Comparison of ENCODE assay signal across 8 cellular contexts in the genomic region with DNA sequence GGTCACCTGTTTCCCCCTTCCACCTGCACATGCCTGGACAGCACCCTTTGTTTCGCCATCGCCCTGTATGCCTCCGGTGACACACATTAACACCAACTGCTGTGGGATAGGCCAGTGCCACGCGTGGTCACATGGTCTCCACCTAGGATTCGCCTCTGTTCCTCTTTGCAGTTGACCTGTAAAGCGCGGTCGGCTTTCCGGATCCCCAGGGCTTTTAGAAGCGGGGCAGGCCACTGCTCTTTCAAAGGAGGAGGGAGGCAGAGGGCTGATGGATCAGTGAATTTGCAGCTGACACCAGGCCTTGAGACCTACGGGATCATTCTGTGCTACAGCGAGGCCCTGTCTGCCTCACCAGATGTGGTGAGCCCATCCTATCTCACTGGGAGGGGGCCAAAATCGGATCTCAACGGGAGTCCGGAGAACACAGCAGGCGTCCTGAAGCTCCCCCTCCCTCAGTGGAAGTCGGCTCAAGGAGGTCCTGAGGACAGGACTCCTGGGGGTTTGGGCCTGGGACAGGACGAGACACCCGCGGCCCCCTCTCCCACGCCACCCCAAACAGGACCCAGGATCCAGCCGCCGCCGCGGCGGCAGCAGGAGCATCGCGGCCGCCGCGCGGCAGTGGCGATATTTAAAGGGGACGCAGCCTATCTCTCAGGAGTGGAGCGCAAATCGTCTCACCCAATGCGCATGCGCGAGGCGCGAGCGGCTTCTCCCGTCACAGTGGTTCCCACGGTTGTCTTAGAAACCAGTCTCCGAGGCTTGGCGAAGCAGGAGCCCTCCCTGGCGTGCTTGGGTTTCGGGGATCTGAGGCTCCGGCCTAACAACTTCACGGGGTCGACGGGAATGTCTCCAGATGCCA.
DNase-seq lines count a peak whose midpoint lies in the region; ATAC-seq and TF ChIP-seq lines count a peak whose summit lies in the region.
"Not testable (repeated sequence)": the region's sequence is repeated elsewhere in the genome, so short reads cannot be mapped to it uniquely, and the experiment has no call there.

No MANE protein-coding gene starts in this region.

- not testable (repeated sequence) for ATAC-seq in WTC11; thoracic aorta (ENCODE audit: insufficient number of reproducible peaks, low FRiP score, low read depth)

- H3K27me3 ChIP-seq in thoracic aorta (replicated peaks; ENCODE audit: insufficient read depth) = not testable (repeated sequence)

- H3K4me1 Mint-ChIP-seq in WTC11 = not testable (repeated sequence)
- peaks cover 15% of the 10 kb centered on the region for H3K4me1 Mint-ChIP-seq in activated naive CD4-positive, alpha-beta T cell treated with anti-CD3 and anti-CD28 coated beads for 36 hours (ENCODE audit: low read depth)

- POLR2A ChIA-PET in WTC11 (lab: Charles Lee) = not testable (repeated sequence)

- intact Hi-C loops in activated naive CD4-positive, alpha-beta T cell treated with anti-CD3 and anti-CD28 coated beads for 36 hours (cut with micrococcal nuclease) = loop anchor here (10.0 kb wide), 1 partner anchor 119 kb away; no protein-coding TSS in a partner anchor
- intact Hi-C loops in lower leg skin (cut with DNase I; ENCODE audit: low total_unique reads) = not testable (repeated sequence)

- peaks cover 11% of the 10 kb centered on the region for H3K27me3 Mint-ChIP-seq in WTC11 (ENCODE audit: low read depth)
- not testable (repeated sequence) for H3K27me3 Mint-ChIP-seq in activated naive CD4-positive, alpha-beta T cell treated with anti-CD3 and anti-CD28 coated beads for 36 hours (ENCODE audit: low read depth)

- H3K4me3 Mint-ChIP-seq in WTC11 = peak overlapping the region; percentile 51
- peak overlapping the region; percentile 76 for H3K4me3 Mint-ChIP-seq in activated naive CD4-positive, alpha-beta T cell treated with anti-CD3 and anti-CD28 coated beads for 36 hours

- not testable (repeated sequence) for TF ChIP-seq POLR2A in lower leg skin (IDR thresholded peaks at IDR 0.05)

- 33 to 51% methylated on average over 50 to 53 of the region's 53 CpGs for WGBS in lower leg skin, 2 donors

- CTCF ChIA-PET in WTC11 (lab: Charles Lee); activated naive CD4-positive, alpha-beta T cell treated with anti-CD3 and anti-CD28 coated beads for 36 hours (lab: Charles Lee): not testable (repeated sequence)

- peaks cover 31% of the 10 kb centered on the region for H3K9me3 Mint-ChIP-seq in WTC11
- H3K9me3 Mint-ChIP-seq in activated naive CD4-positive, alpha-beta T cell treated with anti-CD3 and anti-CD28 coated beads for 36 hours = not testable (repeated sequence)

- peaks cover 41% of the 10 kb centered on the region for H3K36me3 Mint-ChIP-seq in WTC11
- not testable (repeated sequence) for H3K36me3 Mint-ChIP-seq in activated naive CD4-positive, alpha-beta T cell treated with anti-CD3 and anti-CD28 coated beads for 36 hours (ENCODE audit: low read depth)

- peaks cover 3 to 23% of the 10 kb centered on the region in 2 donors for H3K4me1 ChIP-seq in thoracic aorta (ENCODE audit: control insufficient read depth in 1 of 2, low read depth in 2 of 2)

- H3K4me3 ChIP-seq in GM12865 (ENCODE audit: low read depth, low read length) (peak overlapping the region; percentile 31), lower leg skin (ENCODE audit: low read depth, poor library complexity, severe bottlenecking) (peak overlapping the region; percentile 17), thoracic aorta (peak overlapping the region; percentile 86)
- H3K4me3 ChIP-seq in epithelial cell of esophagus (ENCODE audit: low read length) = not testable (repeated sequence)

- not testable (repeated sequence) for TF ChIP-seq CTCF in GM12865 (IDR thresholded peaks at IDR 0.05; ENCODE audit: insufficient read depth, low read depth, low read length, missing control alignments); WTC11 (IDR thresholded peaks at IDR 0.05); epithelial cell of esophagus (IDR thresholded peaks at IDR 0.05; ENCODE audit: insufficient read depth, low read depth, low read length, missing control alignments); lower leg skin (IDR thresholded peaks at IDR 0.05); thoracic aorta (IDR thresholded peaks at IDR 0.05)

- not testable (repeated sequence) for H3K27ac Mint-ChIP-seq in WTC11
- H3K27ac Mint-ChIP-seq in activated naive CD4-positive, alpha-beta T cell treated with anti-CD3 and anti-CD28 coated beads for 36 hours = peak overlapping the region; percentile 63

- not testable (repeated sequence) for H3K36me3 ChIP-seq in thoracic aorta

- DNase-seq in GM12865 (ENCODE audit: low read depth) = peak; percentile 80
- peak; percentile 48 for DNase-seq in NCI-H146 (lab: John Stamatoyannopoulos, UW)
- peak; percentile 43 for DNase-seq in WTC11 (ENCODE audit: low spot score)
- DNase-seq in activated naive CD4-positive, alpha-beta T cell treated with anti-CD3 and anti-CD28 coated beads for 36 hours = peak; percentile 75
- DNase-seq in epithelial cell of esophagus (ENCODE audit: low read depth) = peak; percentile 1
- peak; percentile 58 to 80 for DNase-seq in lower leg skin (ENCODE audit: low spot score in 2 of 2)
- DNase-seq in stimulated activated CD4-positive, alpha-beta T cell treated with anti-CD3 and anti-CD28 coated beads, Interleukin-12 subunit alpha, Interleukin-12 subunit beta, amount 100 ng/mL, for 48 hours (ENCODE audit: low read depth in 2 of 3, low spot score in 1 of 3) = peak; percentile 21 to 76 (median 76)
- DNase-seq in thoracic aorta (ENCODE audit: low spot score) = peak; percentile 55

- H3K9me3 ChIP-seq in thoracic aorta = not testable (repeated sequence)

- peak overlapping the region in 1 of 2 donors; percentile 44 for H3K27ac ChIP-seq in thoracic aorta

Comparison
In these comparisons a context has a peak if more than half of its experiments do, and no peak if none do; other contexts are left out.
1. DNase-seq: peak in every context shown above with its lines; median percentile 80 in GM12865; 76 in stimulated activated CD4-positive, alpha-beta T cell treated with anti-CD3 and anti-CD28 coated beads, Interleukin-12 subunit alpha, Interleukin-12 subunit beta, amount 100 ng/mL, for 48 hours; 75 in activated naive CD4-positive, alpha-beta T cell treated with anti-CD3 and anti-CD28 coated beads for 36 hours; 69 in lower leg skin; 55 in thoracic aorta; 48 in NCI-H146; 43 in WTC11; 1 in epithelial cell of esophagus.